In genomic region chr16:55566432-55567175, GRCh38 we compare ENCODE assay signal across 27 cellular contexts. TPM values are rescaled to one million over a fixed set of nuclear protein-coding genes. Genes with fewer than 3 reads are reported as not detected.
DNase-seq lines count a peak whose midpoint lies in the region; ATAC-seq, FAIRE-seq and TF ChIP-seq lines count a peak whose summit lies in the region.
"Had no signal": no experiment of that assay in that cellular context is flagged by ENCODE, and none has a peak within 500 bp of the region (broad histone marks: within the 10 kb centered on the region; RNA-seq: fewer than 3 reads in every experiment).

CAPNS2 (plus strand) TSS chr16:55566684; CDS start chr16:55566757, 73 bp downstream.

- H2AFZ ChIP-seq in GM23248 (no peak within 1 kb of the TSS), astrocyte (ENCODE audit: low read depth, low read length) (no peak within 1 kb of the TSS), keratinocyte (ENCODE audit: control insufficient read depth, low read length) (peak within 1 kb of the TSS; percentile 55)

- 99% methylated on average over 9 of the region's 9 CpGs for WGBS in GM23248 (ENCODE audit: low coverage in 1 of 2, low lambda C conversion rate in 2 of 2, missing lambda C conversion rate in 2 of 2), 2 experiments
- 93 to 98% methylated on average over 9 of the region's 9 CpGs for WGBS in thyroid gland, 2 donors

- H3K27me3 Mint-ChIP-seq in astrocyte (ENCODE audit: low read depth, unreplicated experiment): no peaks in the 10 kb centered on the region

- peaks cover 20% of the 10 kb centered on the region for H3F3A ChIP-seq in GM23248 (ENCODE audit: insufficient read depth)

- DNase-seq in GM23248: no peak
- no peak for DNase-seq in astrocyte (ENCODE audit: low read depth)
- DNase-seq in keratinocyte (ENCODE audit: low read depth, low spot score): no peak
- no peak for DNase-seq in thyroid gland
- DNase-seq in ACHN: no peak
- no peak for DNase-seq in DMS79 (lab: John Stamatoyannopoulos, UW)
- DNase-seq in left ventricle myocardium inferior: no peak
- DNase-seq: activated CD8-positive, alpha-beta T cell treated with anti-CD3 and anti-CD28 coated beads, Interleukin-2, amount 10 ng/mL, durations not matched to agents 7 days and 5 days; activated effector memory CD4-positive, alpha-beta T cell treated with Interleukin-2 at 50 U/mL for 16 hours; activated naive CD8-positive, alpha-beta T cell treated with anti-CD3 and anti-CD28 coated beads for 36 hours; activated T-cell treated with anti-CD3 and anti-CD28 coated beads for 4 hours; BE2C; Caco-2; mucosa of descending colon; NCI-H1436; Peyer's patch; right lobe of liver; stimulated activated naive CD4-positive, alpha-beta T cell treated with Interleukin-2 at 50 U/mL for 16 hours; T-helper 1 cell had no signal

- H4K20me1 ChIP-seq in GM23248 (ENCODE audit: insufficient read depth) (no peaks in the 10 kb centered on the region), astrocyte (ENCODE audit: insufficient read depth, low read length) (no peaks in the 10 kb centered on the region), keratinocyte (ENCODE audit: control insufficient read depth, extremely low read depth, insufficient read depth, low read length) (no peaks in the 10 kb centered on the region)

- no peaks in the 10 kb centered on the region for H3K9me2 ChIP-seq in GM23248 (ENCODE audit: insufficient read depth)

- H3K4me3 Mint-ChIP-seq in astrocyte (ENCODE audit: unreplicated experiment): no peak within 1 kb of the TSS
- H3K4me3 Mint-ChIP-seq: activated CD8-positive, alpha-beta T cell treated with anti-CD3 and anti-CD28 coated beads, Interleukin-2, amount 10 ng/mL, durations not matched to agents 7 days and 5 days; activated naive CD8-positive, alpha-beta T cell treated with anti-CD3 and anti-CD28 coated beads for 36 hours had no signal

- no peak within 1 kb of the TSS for H3K4me3 ChIP-seq in GM23248
- H3K4me3 ChIP-seq in astrocyte (ENCODE audit: insufficient read depth, low read depth, low read length): no peak within 1 kb of the TSS
- H3K4me3 ChIP-seq in keratinocyte (ENCODE audit: control insufficient read depth in 2 of 3, extremely low read depth in 1 of 3, insufficient read depth in 2 of 3, low read depth in 1 of 3, low read length in 3 of 3): peak within 1 kb of the TSS; percentile 48 to 92 (median 57)
- no peak within 1 kb of the TSS for H3K4me3 ChIP-seq in thyroid gland (replicated peaks in 1 of 3)
- no peak within 1 kb of the TSS for H3K4me3 ChIP-seq in left ventricle myocardium inferior
- H3K4me3 ChIP-seq: GM12878, mucosa of descending colon, Peyer's patch, right lobe of liver, tibial artery had no signal

- TF ChIP-seq CTCF in astrocyte (IDR thresholded peaks at IDR 0.05; ENCODE audit: insufficient read depth, low read depth, low read length): no peak
- TF ChIP-seq CTCF in keratinocyte (optimal IDR thresholded peaks at IDR 0.05 in 1 of 3, IDR thresholded peaks at IDR 0.05 in 1 of 3, conservative IDR thresholded peaks at IDR 0.05 in 1 of 3; ENCODE audit: extremely low read depth in 1 of 3, insufficient read depth in 2 of 3, low read length in 3 of 3): no peak
- no peak for TF ChIP-seq CTCF in thyroid gland (IDR thresholded peaks at IDR 0.05)
- no peak for TF ChIP-seq CTCF in left ventricle myocardium inferior (IDR thresholded peaks at IDR 0.05; ENCODE audit: borderline replicate concordance)

- no peak for TF ChIP-seq POLR2A in thyroid gland (IDR thresholded peaks at IDR 0.05)

- H3K36me3 Mint-ChIP-seq in astrocyte (ENCODE audit: low read depth, unreplicated experiment): peaks cover 21% of the 10 kb centered on the region
- H3K36me3 Mint-ChIP-seq: activated naive CD8-positive, alpha-beta T cell treated with anti-CD3 and anti-CD28 coated beads for 36 hours had no signal

- ATAC-seq in GM21526 (IDR thresholded peaks at IDR 0.05; ENCODE audit: low FRiP score, unreplicated experiment): no peak
- ATAC-seq: activated CD8-positive, alpha-beta T cell treated with anti-CD3 and anti-CD28 coated beads, Interleukin-2, amount 10 ng/mL, durations not matched to agents 7 days and 5 days; GM12878; mucosa of descending colon had no signal

- H3K4me1 Mint-ChIP-seq in astrocyte (ENCODE audit: low read depth, unreplicated experiment): peaks cover 16% of the 10 kb centered on the region
- H3K4me1 Mint-ChIP-seq: activated naive CD8-positive, alpha-beta T cell treated with anti-CD3 and anti-CD28 coated beads for 36 hours had no signal

- H3K9me1 ChIP-seq in keratinocyte (ENCODE audit: control insufficient read depth, extremely low read depth, insufficient read depth, low read length): no peaks in the 10 kb centered on the region

- H3K36me3 ChIP-seq in GM23248 (ENCODE audit: low read depth): no peaks in the 10 kb centered on the region
- H3K36me3 ChIP-seq in astrocyte (ENCODE audit: insufficient read depth, low read length): peaks cover 9% of the 10 kb centered on the region
- H3K36me3 ChIP-seq in keratinocyte (ENCODE audit: control insufficient read depth in 2 of 2, extremely low read depth in 1 of 2, insufficient read depth in 2 of 2, low read length in 2 of 2): peaks cover 0 to 6% of the 10 kb centered on the region in 2 experiments
- H3K36me3 ChIP-seq in thyroid gland: no peaks in the 10 kb centered on the region
- no peaks in the 10 kb centered on the region for H3K36me3 ChIP-seq in left ventricle myocardium inferior
- H3K36me3 ChIP-seq: Peyer's patch, right lobe of liver, tibial artery had no signal

- H3K4me2 ChIP-seq in GM23248 (ENCODE audit: unreplicated experiment) (peak within 1 kb of the TSS; percentile 6), astrocyte (ENCODE audit: low read length) (no peak within 1 kb of the TSS), keratinocyte (ENCODE audit: control insufficient read depth, extremely low read depth, insufficient read depth, low read depth, low read length) (peak within 1 kb of the TSS; percentile 98)

- no peaks in the 10 kb centered on the region for H3K9me3 ChIP-seq in GM23248 (ENCODE audit: low read depth)
- no peaks in the 10 kb centered on the region for H3K9me3 ChIP-seq in astrocyte (ENCODE audit: insufficient read depth, low read depth, low read length)
- no peaks in the 10 kb centered on the region for H3K9me3 ChIP-seq in keratinocyte (ENCODE audit: control insufficient read depth, low read depth, low read length)
- H3K9me3 ChIP-seq in thyroid gland: no peaks in the 10 kb centered on the region
- no peaks in the 10 kb centered on the region for H3K9me3 ChIP-seq in left ventricle myocardium inferior (replicated peaks)
- H3K9me3 ChIP-seq: BE2C, Caco-2, mucosa of descending colon, Peyer's patch, right lobe of liver, tibial artery had no signal

- H3K27ac Mint-ChIP-seq in astrocyte (ENCODE audit: unreplicated experiment): peak within 1 kb of the TSS; percentile 22
- H3K27ac Mint-ChIP-seq: activated CD8-positive, alpha-beta T cell treated with anti-CD3 and anti-CD28 coated beads, Interleukin-2, amount 10 ng/mL, durations not matched to agents 7 days and 5 days; activated naive CD8-positive, alpha-beta T cell treated with anti-CD3 and anti-CD28 coated beads for 36 hours had no signal

- H3K27ac ChIP-seq in GM23248 (no peak within 1 kb of the TSS), astrocyte (ENCODE audit: low read depth, low read length) (no peak within 1 kb of the TSS), keratinocyte (ENCODE audit: control insufficient read depth, insufficient read depth, low read length) (peak within 1 kb of the TSS; percentile 97), thyroid gland (peak within 1 kb of the TSS; percentile 36 to 57 (median 57)), left ventricle myocardium inferior (replicated peaks) (no peak within 1 kb of the TSS)
- H3K27ac ChIP-seq: Peyer's patch, right lobe of liver, tibial artery had no signal

- in situ Hi-C loops in GM23248 (cut with MboI) (no loop called here), ACHN (cut with HindIII; ENCODE audit: low pct_ligation_motif_present, low pct_unique_long_range_greater_than_20kb, low sequenced_read_pairs) (no loop called here)

- intact Hi-C loops in thyroid gland (cut with DNase I): no loop called here
- intact Hi-C loops in left ventricle myocardium inferior (cut with micrococcal nuclease): no loop called here

- H3K79me2 ChIP-seq in GM23248 (ENCODE audit: insufficient read depth) (no peaks in the 10 kb centered on the region), astrocyte (ENCODE audit: insufficient read depth, low read length) (no peaks in the 10 kb centered on the region), keratinocyte (ENCODE audit: control insufficient read depth, insufficient read depth, low read length) (peaks cover 13% of the 10 kb centered on the region)

- H3K4me1 ChIP-seq in GM23248 (ENCODE audit: insufficient read depth) (peaks cover 50% of the 10 kb centered on the region), astrocyte (ENCODE audit: insufficient read depth, low read length) (no peaks in the 10 kb centered on the region), keratinocyte (ENCODE audit: control insufficient read depth, extremely low read depth, insufficient read depth, low read length) (peaks cover 33% of the 10 kb centered on the region), thyroid gland (peaks cover 37 to 39% of the 10 kb centered on the region in 2 donors), left ventricle myocardium inferior (peaks cover 36% of the 10 kb centered on the region)
- H3K4me1 ChIP-seq: Caco-2, right lobe of liver had no signal

- H3K27me3 ChIP-seq in GM23248 (replicated peaks; ENCODE audit: insufficient read depth): no peaks in the 10 kb centered on the region
- no peaks in the 10 kb centered on the region for H3K27me3 ChIP-seq in astrocyte (ENCODE audit: insufficient read depth, low read length)
- H3K27me3 ChIP-seq in keratinocyte (ENCODE audit: control insufficient read depth, extremely low read depth, insufficient read depth, low read length): no peaks in the 10 kb centered on the region
- no peaks in the 10 kb centered on the region for H3K27me3 ChIP-seq in thyroid gland
- H3K27me3 ChIP-seq in left ventricle myocardium inferior (ENCODE audit: low read depth): no peaks in the 10 kb centered on the region
- H3K27me3 ChIP-seq: BE2C, Peyer's patch, right lobe of liver, tibial artery had no signal

- FAIRE-seq in astrocyte (lab: Jason Lieb, UNC): no peak
- peak; percentile 90 for FAIRE-seq in keratinocyte (lab: Jason Lieb, UNC)
- FAIRE-seq: frontal cortex, GM12878, TTC549 had no signal

- no peaks in the 10 kb centered on the region for H3K9me3 Mint-ChIP-seq in astrocyte (ENCODE audit: unreplicated experiment)
- H3K9me3 Mint-ChIP-seq: activated naive CD8-positive, alpha-beta T cell treated with anti-CD3 and anti-CD28 coated beads for 36 hours had no signal

- H3K9ac ChIP-seq in GM23248: no peak within 1 kb of the TSS
- no peak within 1 kb of the TSS for H3K9ac ChIP-seq in astrocyte (ENCODE audit: low read length)
- peak within 1 kb of the TSS; percentile 81 for H3K9ac ChIP-seq in keratinocyte (ENCODE audit: control insufficient read depth, extremely low read depth, insufficient read depth, low read length)

- dilution Hi-C loops in keratinocyte (cut with MboI; ENCODE audit: extremely low pct_ligation_motif_present, low sequenced_read_pairs): no loop called here

RNA-seq across cellular contexts. Expression of gene CAPNS2, which starts in this region (rescaled TPM):
- not detected in 2 replicates for total RNA-seq in GM23248 (2014; rRNA removed; shearing (Covaris generic))
- 0.19 TPM in 1 of 2 replicates, not detected in the other for polyA plus RNA-seq in GM23248 (2016; fragmentation: Nextera tagmentation; extraction: Ambion mirVana)
- 2.1 and 3.4 TPM in 2 replicates for total RNA-seq in astrocyte
- 39.4 to 82.8 TPM (median 70.5 TPM) in 3 replicates for polyA plus RNA-seq in keratinocyte
- polyA plus RNA-seq in keratinocyte (2011; ENCODE audit: low read depth): 194 TPM
- polyA plus RNA-seq in keratinocyte (2011; cell fraction: cytosol; rRNA removed): 61.1 and 89.4 TPM in 2 replicates
- polyA plus RNA-seq in keratinocyte (2011; cell fraction: nucleus; rRNA removed): 91.4 and 118 TPM in 2 replicates
- 30.0 and 146 TPM in 2 replicates for polyA plus RNA-seq in keratinocyte (2012; ENCODE audit: low replicate concordance)
- 0.95 to 36.4 TPM (median 32.8 TPM) in 3 replicates for polyA minus RNA-seq in keratinocyte
- polyA minus RNA-seq in keratinocyte (2011; cell fraction: cytosol; rRNA and poly(A)+ RNA removed): 17.6 TPM
- 15.3 and 31.8 TPM in 2 replicates for polyA minus RNA-seq in keratinocyte (2011; cell fraction: nucleus; rRNA and poly(A)+ RNA removed)
- 10 to 100 TPM in 1 of 4 donors, 1 to 10 TPM in 3; 6.9 to 10.6 (median 8.3) TPM for total RNA-seq in thyroid gland
- total RNA-seq in left ventricle myocardium inferior: not detected
- total RNA-seq: A673; activated CD8-positive, alpha-beta T cell treated with anti-CD3 and anti-CD28 coated beads, Interleukin-2, amount 10 ng/mL, durations not matched to agents 7 days and 5 days; activated naive CD8-positive, alpha-beta T cell treated with anti-CD3 and anti-CD28 coated beads for 36 hours; Caco-2; epithelial cell of proximal tubule; frontal cortex; GM12878 had no signal
- polyA plus RNA-seq: GM12878, neural cell had no signal

Comparison
In these comparisons a context has a peak if more than half of its experiments do, and no peak if none do; other contexts are left out.
1. RNA of gene CAPNS2 (polyA plus RNA-seq): 30.0 to 194 TPM in keratinocyte; 0.19 TPM in GM23248; every median in the first group is over 10 times any median in the second.
2. H3K27ac ChIP-seq: peak in keratinocyte (single experiment) and thyroid gland (3 of 3); none in GM23248 (single experiment), astrocyte (single experiment) and left ventricle myocardium inferior (single experiment).
3. H3K4me3 ChIP-seq: peak in keratinocyte (3 of 3); none in GM23248 (single experiment), astrocyte (single experiment), thyroid gland (0 of 3) and left ventricle myocardium inferior (single experiment).